Comparison of ENCODE assay signal across 16 cellular contexts in the genomic region with DNA sequence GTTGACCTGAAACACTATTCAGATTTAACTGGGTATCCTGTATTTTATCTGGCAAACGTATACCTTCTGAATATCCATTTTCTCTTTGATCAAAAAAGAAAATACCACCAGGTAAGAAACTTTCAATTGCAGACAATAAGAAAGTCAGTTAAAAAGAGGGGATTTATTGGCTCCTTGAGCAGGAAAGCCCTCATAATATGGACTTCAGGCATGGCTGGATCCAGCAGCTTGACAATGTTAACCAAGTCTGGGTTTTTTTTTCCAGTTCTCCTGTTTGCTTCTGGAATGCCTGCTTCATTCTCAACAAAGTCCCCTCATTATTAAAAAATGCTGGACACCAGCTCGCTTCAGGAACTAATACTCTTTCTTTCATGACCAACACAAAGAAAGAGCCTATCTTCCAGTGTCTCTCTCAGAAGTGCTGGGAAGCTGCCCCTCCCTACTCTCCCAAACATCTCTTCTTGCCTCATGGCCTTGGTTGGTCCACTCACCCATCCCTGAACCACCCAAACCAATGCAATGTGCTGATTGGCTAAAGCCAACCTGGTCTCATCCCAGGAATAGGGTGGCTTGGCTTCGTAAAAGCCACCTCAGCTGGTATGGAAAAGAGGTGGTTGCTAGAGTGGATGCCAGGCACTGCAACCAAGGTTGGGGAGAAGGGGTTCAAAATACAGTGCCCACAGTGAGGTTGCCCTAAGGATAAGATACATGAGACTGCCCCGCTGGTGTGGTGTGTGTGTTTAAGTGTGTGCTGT. TPM values are rescaled to one million over a fixed set of nuclear protein-coding genes. Genes with fewer than 3 reads are reported as not detected.
DNase-seq lines count a peak whose midpoint lies in the region; ATAC-seq, FAIRE-seq and TF ChIP-seq lines count a peak whose summit lies in the region.
"Had no signal": no experiment of that assay in that cellular context is flagged by ENCODE, and none has a peak within 500 bp of the region (broad histone marks: within the 10 kb centered on the region; RNA-seq: fewer than 3 reads in every experiment).

No MANE protein-coding gene starts in this region.

- peak overlapping the region; percentile 85 for H3K4me2 ChIP-seq in astrocyte (ENCODE audit: low read length)

- TF ChIP-seq CTCF in natural killer cell (IDR thresholded peaks at IDR 0.05) = no peak
- TF ChIP-seq CTCF in astrocyte (IDR thresholded peaks at IDR 0.05; ENCODE audit: insufficient read depth, low read depth, low read length) = no peak

- peaks cover 7% of the 10 kb centered on the region for H3K4me1 ChIP-seq in astrocyte (ENCODE audit: insufficient read depth, low read length)
- H3K4me1 ChIP-seq: SJCRH30 had no signal

- peaks cover 6% of the 10 kb centered on the region for H3K36me3 Mint-ChIP-seq in natural killer cell treated with Interleukin-12 subunit alpha and Interleukin-12 subunit beta and Interleukin-15 and Interleukin-18, amount 100 ng/mL, for 72 hours
- no peaks in the 10 kb centered on the region for H3K36me3 Mint-ChIP-seq in natural killer cell
- no peaks in the 10 kb centered on the region for H3K36me3 Mint-ChIP-seq in astrocyte (ENCODE audit: low read depth, unreplicated experiment)
- peaks cover 4% of the 10 kb centered on the region for H3K36me3 Mint-ChIP-seq in memory B cell
- H3K36me3 Mint-ChIP-seq in stimulated activated effector memory CD8-positive, alpha-beta T cell treated with anti-CD3 and anti-CD28 coated beads, Interleukin-12 subunit alpha, Interleukin-12 subunit beta, amount 100 ng/mL, for 72 hours = peaks cover 5% of the 10 kb centered on the region
- H3K36me3 Mint-ChIP-seq: CD8-positive, alpha-beta memory T cell had no signal

- no peaks in the 10 kb centered on the region for H3K36me3 ChIP-seq in astrocyte (ENCODE audit: insufficient read depth, low read length)
- H3K36me3 ChIP-seq: SJCRH30 had no signal

- H3K4me3 Mint-ChIP-seq in natural killer cell treated with Interleukin-12 subunit alpha and Interleukin-12 subunit beta and Interleukin-15 and Interleukin-18, amount 100 ng/mL, for 72 hours = peak overlapping the region; percentile 85
- H3K4me3 Mint-ChIP-seq in natural killer cell (no peak overlapping the region), astrocyte (ENCODE audit: unreplicated experiment) (no peak overlapping the region), memory B cell (peak overlapping the region; percentile 38)
- no peak overlapping the region for H3K4me3 Mint-ChIP-seq in stimulated activated effector memory CD8-positive, alpha-beta T cell treated with anti-CD3 and anti-CD28 coated beads, Interleukin-12 subunit alpha, Interleukin-12 subunit beta, amount 100 ng/mL, for 72 hours

- intact Hi-C loops in natural killer cell (cut with micrococcal nuclease) = loop anchor here (10.0 kb wide), 1 partner anchor 511 kb away; no protein-coding TSS in a partner anchor

- peaks cover 21 to 30% of the 10 kb centered on the region in 2 donors for H3K4me1 Mint-ChIP-seq in natural killer cell treated with Interleukin-12 subunit alpha and Interleukin-12 subunit beta and Interleukin-15 and Interleukin-18, amount 100 ng/mL, for 72 hours (ENCODE audit: low read depth in 2 of 2)
- H3K4me1 Mint-ChIP-seq in natural killer cell = peaks cover 11% of the 10 kb centered on the region in 2 donors
- H3K4me1 Mint-ChIP-seq in astrocyte (ENCODE audit: low read depth, unreplicated experiment) = peaks cover 2% of the 10 kb centered on the region
- peaks cover 38% of the 10 kb centered on the region for H3K4me1 Mint-ChIP-seq in memory B cell
- H3K4me1 Mint-ChIP-seq in stimulated activated effector memory CD8-positive, alpha-beta T cell treated with anti-CD3 and anti-CD28 coated beads, Interleukin-12 subunit alpha, Interleukin-12 subunit beta, amount 100 ng/mL, for 72 hours = peaks cover 35% of the 10 kb centered on the region

- H2AFZ ChIP-seq in astrocyte (ENCODE audit: low read depth, low read length) = no peak overlapping the region

- H3K27ac ChIP-seq in astrocyte (ENCODE audit: low read depth, low read length) = no peak overlapping the region
- H3K27ac ChIP-seq: RWPE1, SJCRH30 had no signal

- H3K9ac ChIP-seq in astrocyte (ENCODE audit: low read length) = no peak overlapping the region

- no peak for FAIRE-seq in astrocyte (lab: Jason Lieb, UNC)
- FAIRE-seq: H54 had no signal

- no peaks in the 10 kb centered on the region for H3K9me3 ChIP-seq in astrocyte (ENCODE audit: insufficient read depth, low read depth, low read length)
- H3K9me3 ChIP-seq: SJCRH30 had no signal

- H3K27me3 Mint-ChIP-seq in natural killer cell treated with Interleukin-12 subunit alpha and Interleukin-12 subunit beta and Interleukin-15 and Interleukin-18, amount 100 ng/mL, for 72 hours = peaks cover 31 to 44% of the 10 kb centered on the region in 2 donors
- H3K27me3 Mint-ChIP-seq in natural killer cell (ENCODE audit: low read depth in 2 of 2) (peaks cover 23 to 34% of the 10 kb centered on the region in 2 donors), astrocyte (ENCODE audit: low read depth, unreplicated experiment) (peaks cover 66% of the 10 kb centered on the region), memory B cell (peaks cover 7% of the 10 kb centered on the region)

- no peaks in the 10 kb centered on the region for H3K9me3 Mint-ChIP-seq in natural killer cell treated with Interleukin-12 subunit alpha and Interleukin-12 subunit beta and Interleukin-15 and Interleukin-18, amount 100 ng/mL, for 72 hours
- H3K9me3 Mint-ChIP-seq in natural killer cell = no peaks in the 10 kb centered on the region
- no peaks in the 10 kb centered on the region for H3K9me3 Mint-ChIP-seq in astrocyte (ENCODE audit: unreplicated experiment)
- H3K9me3 Mint-ChIP-seq in memory B cell = no peaks in the 10 kb centered on the region
- H3K9me3 Mint-ChIP-seq in stimulated activated effector memory CD8-positive, alpha-beta T cell treated with anti-CD3 and anti-CD28 coated beads, Interleukin-12 subunit alpha, Interleukin-12 subunit beta, amount 100 ng/mL, for 72 hours = no peaks in the 10 kb centered on the region

- H3K79me2 ChIP-seq in astrocyte (ENCODE audit: insufficient read depth, low read length) = no peaks in the 10 kb centered on the region

- DNase-seq in natural killer cell treated with Interleukin-12 subunit alpha and Interleukin-12 subunit beta and Interleukin-15 and Interleukin-18, amount 100 ng/mL, for 72 hours (ENCODE audit: low spot score) = no peak
- DNase-seq in natural killer cell = no peak
- DNase-seq in astrocyte (ENCODE audit: low read depth) = no peak
- DNase-seq in memory B cell (ENCODE audit: low spot score in 2 of 2) = no peak
- no peak for DNase-seq in NCI-H1105 (lab: John Stamatoyannopoulos, UW)
- DNase-seq in MV-4-11 (lab: John Stamatoyannopoulos, UW) = no peak
- no peak for DNase-seq in stimulated activated effector memory CD8-positive, alpha-beta T cell treated with anti-CD3 and anti-CD28 coated beads, Interleukin-12 subunit alpha, Interleukin-12 subunit beta, amount 100 ng/mL, for 72 hours (ENCODE audit: low spot score in 2 of 2)
- DNase-seq: CD8-positive, alpha-beta memory T cell; NCI-H1436 treated with DMSO at 0.1 percent for 48 hours; NCI-H2081; NCI-H2227 treated with DMSO at 0.1 percent for 48 hours; NCI-H524 treated with DMSO at 0.1 percent for 48 hours; SJCRH30 had no signal

- H3K27ac Mint-ChIP-seq in natural killer cell treated with Interleukin-12 subunit alpha and Interleukin-12 subunit beta and Interleukin-15 and Interleukin-18, amount 100 ng/mL, for 72 hours = peak overlapping the region in 1 of 2 donors; percentile 53
- H3K27ac Mint-ChIP-seq in natural killer cell (no peak overlapping the region), astrocyte (ENCODE audit: unreplicated experiment) (no peak overlapping the region), memory B cell (no peak overlapping the region)
- H3K27ac Mint-ChIP-seq in stimulated activated effector memory CD8-positive, alpha-beta T cell treated with anti-CD3 and anti-CD28 coated beads, Interleukin-12 subunit alpha, Interleukin-12 subunit beta, amount 100 ng/mL, for 72 hours = no peak overlapping the region
- H3K27ac Mint-ChIP-seq: CD8-positive, alpha-beta memory T cell had no signal

- no peaks in the 10 kb centered on the region for H3K27me3 ChIP-seq in astrocyte (ENCODE audit: insufficient read depth, low read length)
- H3K27me3 ChIP-seq: SJCRH30 had no signal

- no peak overlapping the region for H3K4me3 ChIP-seq in astrocyte (ENCODE audit: insufficient read depth, low read depth, low read length)
- H3K4me3 ChIP-seq: SJCRH30 had no signal

- H4K20me1 ChIP-seq in astrocyte (ENCODE audit: insufficient read depth, low read length) = no peaks in the 10 kb centered on the region

- no peak for ATAC-seq in natural killer cell treated with Interleukin-12 subunit alpha and Interleukin-12 subunit beta and Interleukin-15 and Interleukin-18, amount 100 ng/mL, for 72 hours
- ATAC-seq in natural killer cell = no peak
- ATAC-seq in memory B cell (ENCODE audit: low read depth) = no peak
- ATAC-seq in stimulated activated effector memory CD8-positive, alpha-beta T cell treated with anti-CD3 and anti-CD28 coated beads, Interleukin-12 subunit alpha, Interleukin-12 subunit beta, amount 100 ng/mL, for 72 hours = no peak

RNA-seq across cellular contexts. Expression of gene WDFY4, which starts 30.6 kb away (rescaled TPM):
- 1 to 10 TPM in 1 of 2 donors, not detected in 1; 2.0 TPM for total RNA-seq in natural killer cell treated with Interleukin-12 subunit alpha and Interleukin-12 subunit beta and Interleukin-15 and Interleukin-18, amount 100 ng/mL, for 72 hours
- total RNA-seq in natural killer cell = 1 to 10 TPM; 1.7 to 8.4 (median 3.5) TPM
- 0.02 and 0.25 TPM in 2 replicates for total RNA-seq in astrocyte
- total RNA-seq: Daoy, SJCRH30 had no signal

RNA-seq across cellular contexts. Expression of gene ARHGAP22, which starts 49.2 kb away (rescaled TPM):
- total RNA-seq in natural killer cell treated with Interleukin-12 subunit alpha and Interleukin-12 subunit beta and Interleukin-15 and Interleukin-18, amount 100 ng/mL, for 72 hours = 1 to 10 TPM in 1 of 2 donors, under 1 TPM in 1; 0.14 to 1.8 TPM
- total RNA-seq in natural killer cell = under 1 TPM in 2 of 3 donors, not detected in 1; 0.21 to 0.40 TPM
- 4.7 and 6.2 TPM in 2 replicates for total RNA-seq in astrocyte
- total RNA-seq: CD8-positive, alpha-beta memory T cell; SJCRH30 had no signal

Comparison
In these comparisons a context has a peak if more than half of its experiments do, and no peak if none do; other contexts are left out.
1. H3K4me3 Mint-ChIP-seq: peak in natural killer cell treated with Interleukin-12 subunit alpha and Interleukin-12 subunit beta and Interleukin-15 and Interleukin-18, amount 100 ng/mL, for 72 hours (single experiment) and memory B cell (single experiment); none in natural killer cell (single experiment), astrocyte (single experiment) and stimulated activated effector memory CD8-positive, alpha-beta T cell treated with anti-CD3 and anti-CD28 coated beads, Interleukin-12 subunit alpha, Interleukin-12 subunit beta, amount 100 ng/mL, for 72 hours (single experiment).